ENCODE assay signal across 21 cellular contexts in the genomic region with DNA sequence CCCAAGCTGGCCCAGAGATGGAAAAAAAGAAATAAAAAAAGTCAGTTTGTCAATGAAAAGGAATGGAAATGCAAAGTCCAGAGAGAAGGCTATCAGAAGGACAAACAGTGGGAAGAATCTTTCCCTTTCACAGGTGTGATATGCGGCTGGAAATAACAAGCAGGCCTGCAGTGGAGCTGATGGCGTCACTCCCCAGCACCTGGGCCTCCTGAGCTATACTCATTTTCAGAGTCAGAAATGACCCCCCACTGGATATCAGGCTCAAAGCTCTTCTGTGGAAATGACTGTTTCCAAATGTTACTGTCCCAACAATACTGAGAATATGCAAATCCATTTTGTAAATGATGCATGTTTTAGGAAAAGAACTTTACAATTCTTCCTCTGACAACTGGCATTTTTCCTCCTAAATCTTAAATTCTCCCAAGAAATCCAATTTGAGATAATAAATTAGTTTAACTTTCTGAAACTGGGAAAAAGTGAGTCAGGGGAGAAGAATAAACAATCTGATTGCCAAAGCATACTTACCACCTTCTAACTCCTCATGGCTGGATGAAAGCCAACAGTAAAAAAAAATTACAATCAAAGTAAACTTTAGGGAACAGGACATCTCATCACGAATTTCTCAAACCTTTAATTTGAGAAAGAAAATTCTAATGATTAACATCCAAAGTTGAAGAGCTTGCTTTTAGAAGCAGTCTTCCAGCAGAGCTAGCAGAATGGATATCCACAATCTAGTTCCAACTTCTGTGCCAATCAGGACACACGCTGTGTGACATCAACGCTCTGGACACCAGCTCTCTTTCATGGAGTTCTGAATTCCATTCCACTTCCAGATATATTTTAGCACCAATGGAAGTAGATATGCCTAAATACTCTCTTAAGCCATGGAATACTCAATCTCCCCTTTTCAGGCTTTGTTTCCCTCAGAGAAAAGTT. TPM values are rescaled to one million over a fixed set of nuclear protein-coding genes. Genes with fewer than 3 reads are reported as not detected.
A peak's percentile ranks its signal among the peaks of the same experiment; 100 is the strongest.
DNase-seq lines count a peak whose midpoint lies in the region; ATAC-seq and TF ChIP-seq lines count a peak whose summit lies in the region.
"Had no signal": no experiment of that assay in that cellular context is flagged by ENCODE, and none has a peak within 500 bp of the region (broad histone marks: within the 10 kb centered on the region; RNA-seq: fewer than 3 reads in every experiment).

No MANE protein-coding gene starts in this region.

- no peak overlapping the region for H3K4me3 ChIP-seq in PC-9
- H3K4me3 ChIP-seq in cardiac fibroblast (replicated peaks in 1 of 2; ENCODE audit: low read depth in 2 of 2, low read length in 2 of 2) = no peak overlapping the region
- H3K4me3 ChIP-seq: GM12878, SK-N-MC had no signal

- H3K4me1 ChIP-seq in PC-9 (replicated peaks; ENCODE audit: insufficient read depth) = peaks cover 9% of the 10 kb centered on the region

- TF ChIP-seq CTCF in C4-2B (conservative IDR thresholded peaks at IDR 0.05) = no peak
- no peak for TF ChIP-seq CTCF in PC-9 (conservative IDR thresholded peaks at IDR 0.05)
- TF ChIP-seq CTCF in cardiac fibroblast (IDR thresholded peaks at IDR 0.05; ENCODE audit: low read depth, low read length) = no peak
- TF ChIP-seq CTCF in activated CD8-positive, alpha-beta T cell treated with anti-CD3 and anti-CD28 coated beads for 36 hours (IDR thresholded peaks at IDR 0.05) = no peak

- DNase-seq in PC-9 (no peak), cardiac fibroblast (ENCODE audit: low read depth in 2 of 2) (peak; percentile 48 to 71), kidney tubule cell (ENCODE audit: low spot score) (peak; percentile 15), activated gamma-delta T cell (lab: John Stamatoyannopoulos, UW) (no peak), KBM-7 (no peak), NCI-H82 (lab: John Stamatoyannopoulos, UW) (no peak)
- no peak for DNase-seq in activated CD8-positive, alpha-beta T cell treated with anti-CD3 and anti-CD28 coated beads for 36 hours
- DNase-seq: activated CD4-positive, alpha-beta T cell treated with anti-CD3 and anti-CD28 coated beads, Interleukin-2, amount 50 U/mL, for 1 hour; activated naive CD8-positive, alpha-beta T cell treated with anti-CD3 and anti-CD28 coated beads, Interleukin-2, amount 10 ng/mL, durations not matched to agents 7 days and 5 days; GOT3; NCI-H1694 treated with DMSO at 0.1 percent for 48 hours; right cardiac atrium; stimulated activated CD4-positive, alpha-beta T cell treated with anti-CD3 and anti-CD28 coated beads, Interleukin-2, amount 100 ng/mL, for 24 hours had no signal

- H3K9me2 ChIP-seq in PC-9 (ENCODE audit: insufficient read depth) = no peaks in the 10 kb centered on the region

- peak overlapping the region; percentile 37 for H3K27ac ChIP-seq in C4-2B
- no peak overlapping the region for H3K27ac ChIP-seq in PC-9
- H3K27ac ChIP-seq: SK-N-MC had no signal

- in situ Hi-C loops in KBM-7 (cut with MboI; ENCODE audit: low pct_unique_long_range_greater_than_20kb, low sequenced_read_pairs) = no loop called here

- no peaks in the 10 kb centered on the region for H4K20me1 ChIP-seq in PC-9 (ENCODE audit: insufficient read depth)

- no peaks in the 10 kb centered on the region for H3K27me3 Mint-ChIP-seq in activated CD8-positive, alpha-beta T cell treated with anti-CD3 and anti-CD28 coated beads for 36 hours
- H3K27me3 Mint-ChIP-seq: activated naive CD8-positive, alpha-beta T cell treated with anti-CD3 and anti-CD28 coated beads, Interleukin-2, amount 10 ng/mL, durations not matched to agents 7 days and 5 days; central memory CD8-positive, alpha-beta T cell; memory B cell had no signal

- no peaks in the 10 kb centered on the region for H3K79me2 ChIP-seq in PC-9 (ENCODE audit: low read depth)

- H3K27me3 ChIP-seq in PC-9 (ENCODE audit: insufficient read depth, low read depth) = no peaks in the 10 kb centered on the region

- ATAC-seq in activated CD8-positive, alpha-beta T cell treated with anti-CD3 and anti-CD28 coated beads for 36 hours = no peak
- ATAC-seq: GM12878, right cardiac atrium had no signal

- H3K4me2 ChIP-seq in PC-9 = no peak overlapping the region

- peaks cover 64% of the 10 kb centered on the region for H3K36me3 Mint-ChIP-seq in activated CD8-positive, alpha-beta T cell treated with anti-CD3 and anti-CD28 coated beads for 36 hours (ENCODE audit: low read depth)

- H3K4me1 Mint-ChIP-seq in activated CD8-positive, alpha-beta T cell treated with anti-CD3 and anti-CD28 coated beads for 36 hours (ENCODE audit: low read depth) = peaks cover 18% of the 10 kb centered on the region

- POLR2A ChIA-PET in PC-9 (lab: Charles Lee; ENCODE audit: unreplicated experiment) = no interaction called here
- POLR2A ChIA-PET in activated CD8-positive, alpha-beta T cell treated with anti-CD3 and anti-CD28 coated beads for 36 hours (lab: Charles Lee) = no interaction called here

- no peak overlapping the region for H3K27ac Mint-ChIP-seq in activated CD8-positive, alpha-beta T cell treated with anti-CD3 and anti-CD28 coated beads for 36 hours
- H3K27ac Mint-ChIP-seq: activated naive CD8-positive, alpha-beta T cell treated with anti-CD3 and anti-CD28 coated beads, Interleukin-2, amount 10 ng/mL, durations not matched to agents 7 days and 5 days had no signal

- intact Hi-C loops in PC-9 (cut with micrococcal nuclease; ENCODE audit: unreplicated experiment) = no loop called here
- intact Hi-C loops in activated CD8-positive, alpha-beta T cell treated with anti-CD3 and anti-CD28 coated beads for 36 hours (cut with micrococcal nuclease) = no loop called here

- no peaks in the 10 kb centered on the region for H3F3A ChIP-seq in PC-9 (ENCODE audit: insufficient read depth, low read depth)

- TSS peak; percentile 5 for BruUV-seq in PC-9 (replicated peaks; lab: Mats Ljungman, UMichigan)

- no peaks in the 10 kb centered on the region for H3K9me3 ChIP-seq in PC-9 (ENCODE audit: insufficient read depth, low read depth)

- CTCF ChIA-PET in PC-9 (lab: Charles Lee) = no interaction called here
- CTCF ChIA-PET in activated CD8-positive, alpha-beta T cell treated with anti-CD3 and anti-CD28 coated beads for 36 hours (lab: Charles Lee) = no interaction called here

- H3K4me3 Mint-ChIP-seq in activated CD8-positive, alpha-beta T cell treated with anti-CD3 and anti-CD28 coated beads for 36 hours = no peak overlapping the region
- H3K4me3 Mint-ChIP-seq: activated naive CD8-positive, alpha-beta T cell treated with anti-CD3 and anti-CD28 coated beads, Interleukin-2, amount 10 ng/mL, durations not matched to agents 7 days and 5 days; central memory CD8-positive, alpha-beta T cell; memory B cell had no signal

- peaks cover 5% of the 10 kb centered on the region for H3K9me3 Mint-ChIP-seq in activated CD8-positive, alpha-beta T cell treated with anti-CD3 and anti-CD28 coated beads for 36 hours
- H3K9me3 Mint-ChIP-seq: central memory CD8-positive, alpha-beta T cell had no signal

- no peaks in the 10 kb centered on the region for H3K36me3 ChIP-seq in PC-9 (ENCODE audit: low read depth)

- H2AFZ ChIP-seq in PC-9 = no peak overlapping the region

RNA-seq across cellular contexts. Expression of a gene that starts 5.3 kb away (rescaled TPM):
- 1.4 and 2.0 TPM in 2 replicates for total RNA-seq in PC-9 (2021)
- total RNA-seq in activated CD8-positive, alpha-beta T cell treated with anti-CD3 and anti-CD28 coated beads for 36 hours = 1 to 10 TPM; 1.3 to 1.5 TPM

RNA-seq across cellular contexts. Expression of a gene that starts 28.4 kb away (rescaled TPM):
- total RNA-seq in PC-9 (2021) = 10.8 and 14.8 TPM in 2 replicates
- 10 to 100 TPM in 1 of 2 experiments, 1 to 10 TPM in 1; 9.0 to 10.6 TPM for total RNA-seq in activated CD8-positive, alpha-beta T cell treated with anti-CD3 and anti-CD28 coated beads for 36 hours

RNA-seq across cellular contexts. Expression of a gene that starts 59.4 kb away (rescaled TPM):
- total RNA-seq in PC-9 (2021) = not detected in 2 replicates
- not detected for total RNA-seq in activated CD8-positive, alpha-beta T cell treated with anti-CD3 and anti-CD28 coated beads for 36 hours
- total RNA-seq: activated naive CD8-positive, alpha-beta T cell treated with anti-CD3 and anti-CD28 coated beads, Interleukin-2, amount 10 ng/mL, durations not matched to agents 7 days and 5 days; G401; GM12878; NCI-H460; right cardiac atrium; temporal lobe had no signal

Comparison
In these comparisons a context has a peak if more than half of its experiments do, and no peak if none do; other contexts are left out.
1. DNase-seq: peak in cardiac fibroblast (2 of 2) and kidney tubule cell (single experiment); none in PC-9 (0 of 2), activated gamma-delta T cell (single experiment), KBM-7 (single experiment), activated CD8-positive, alpha-beta T cell treated with anti-CD3 and anti-CD28 coated beads for 36 hours (single experiment) and NCI-H82 (single experiment).